In genomic region chr21:7753380-7753877, GRCh38 we compare ENCODE assay signal across 8 cellular contexts.
DNase-seq lines count a peak whose midpoint lies in the region; ATAC-seq, FAIRE-seq and TF ChIP-seq lines count a peak whose summit lies in the region.
"Not testable (repeated sequence)": the region's sequence is repeated elsewhere in the genome, so short reads cannot be mapped to it uniquely, and the experiment has no call there.

No MANE protein-coding gene starts in this region.

- not testable (repeated sequence) for H3K4me2 ChIP-seq in DND-41 (ENCODE audit: insufficient read depth, low read length); GM12878 (ENCODE audit: control insufficient read depth, insufficient read depth)

- POLR2A ChIA-PET in GM12878 (lab: Charles Lee): not testable (repeated sequence)

- not testable (repeated sequence) for H3K4me3 ChIP-seq in DND-41 (ENCODE audit: low read depth in 1 of 2, low read length in 2 of 2); GM12878

- not testable (repeated sequence) for DNase-seq in DND-41; GM12878 (ENCODE audit: low read depth, low spot score)
- peak; percentile 31 for DNase-seq in activated CD4-positive, alpha-beta T cell treated with anti-CD3 and anti-CD28 coated beads for 48 hours
- DNase-seq in stimulated activated CD4-positive, alpha-beta T cell treated with anti-CD3 and anti-CD28 coated beads, Interleukin-2, amount 100 ng/mL, for 24 hours: peak; percentile 16 to 18

- H3K79me2 ChIP-seq in DND-41 (ENCODE audit: insufficient read depth, low read length); GM12878 (ENCODE audit: control insufficient read depth, insufficient read depth, low read length): not testable (repeated sequence)

- intact Hi-C loops in GM12878 (cut with micrococcal nuclease; ENCODE audit: unreplicated experiment): not testable (repeated sequence)

- ATAC-seq in DND-41 (ENCODE audit: insufficient read depth, low read depth): 0 out of 3 replicates have a peak, but pooled peaks have one; percentile 39
- peak; percentile 89 for ATAC-seq in GM19328 (IDR thresholded peaks at IDR 0.05; ENCODE audit: unreplicated experiment)
- ATAC-seq in GM21619 (IDR thresholded peaks at IDR 0.05; ENCODE audit: unreplicated experiment): peak; percentile 89
- peak; percentile 88 for ATAC-seq in HG02938 (IDR thresholded peaks at IDR 0.05; ENCODE audit: unreplicated experiment)
- peak; percentile 95 for ATAC-seq in HG03432 (IDR thresholded peaks at IDR 0.05; ENCODE audit: unreplicated experiment)
- ATAC-seq in GM12878: peak; percentile 98

- not testable (repeated sequence) for H3K4me1 ChIP-seq in DND-41 (ENCODE audit: insufficient read depth, low read length); GM12878 (ENCODE audit: control insufficient read depth, insufficient read depth, low read length)

- not testable (repeated sequence) for H3K27me3 ChIP-seq in DND-41 (ENCODE audit: insufficient read depth, low read length, poor library complexity); GM12878 (replicated peaks in 1 of 2; ENCODE audit: control insufficient read depth in 2 of 2, insufficient read depth in 2 of 2, low read length in 1 of 2)

- not testable (repeated sequence) for H3K27ac ChIP-seq in DND-41 (ENCODE audit: low read length); GM12878 (ENCODE audit: control insufficient read depth, insufficient read depth)

- BruUV-seq in GM12878 (replicated peaks; lab: Mats Ljungman, UMichigan): not testable (repeated sequence)

- not testable (repeated sequence) for TF ChIP-seq POLR2A in GM12878 (IDR thresholded peaks at IDR 0.05; ENCODE audit: low read depth, low read length)

- in situ Hi-C loops in GM12878 (cut with MboI): not testable (repeated sequence)

- H3K36me3 ChIP-seq in DND-41 (ENCODE audit: insufficient read depth, low read length); GM12878 (ENCODE audit: control insufficient read depth in 2 of 2, insufficient read depth in 2 of 2, low read length in 1 of 2): not testable (repeated sequence)

- not testable (repeated sequence) for H3K9ac ChIP-seq in DND-41 (ENCODE audit: low read depth, low read length); GM12878 (ENCODE audit: control insufficient read depth, insufficient read depth, low read length)

- RAD21 ChIA-PET in GM12878 (lab: Charles Lee; ENCODE audit: unreplicated experiment): not testable (repeated sequence)

- CTCF ChIA-PET in GM12878 (lab: Yijun Ruan, JAX): not testable (repeated sequence)

- not testable (repeated sequence) for TF ChIP-seq EP300 in GM12878 (IDR thresholded peaks at IDR 0.05; ENCODE audit: borderline replicate concordance in 1 of 2, control insufficient read depth in 1 of 2, low read depth in 2 of 2, low read length in 2 of 2)

- not testable (repeated sequence) for H4K20me1 ChIP-seq in DND-41 (ENCODE audit: insufficient read depth, low read length); GM12878 (ENCODE audit: control insufficient read depth, insufficient read depth)

- H2AFZ ChIP-seq in DND-41 (ENCODE audit: low read depth, low read length); GM12878 (ENCODE audit: control insufficient read depth, low read depth, low read length): not testable (repeated sequence)

- SMC1A ChIA-PET in GM12878 (lab: Charles Lee; ENCODE audit: uncharacterized antibody, unreplicated experiment): not testable (repeated sequence)

- not testable (repeated sequence) for FAIRE-seq in GM12878 (lab: Jason Lieb, UNC)

- not testable (repeated sequence) for TF ChIP-seq RAD21 in GM12878 (IDR thresholded peaks at IDR 0.05; ENCODE audit: insufficient read depth, low read depth, low read length)

- WGBS in GM12878 (ENCODE audit: insufficient coverage, insufficient replicate concordance, low lambda C conversion rate, missing lambda C conversion rate): 0% methylated on average over 3 of the region's 11 CpGs

- not testable (repeated sequence) for H3K9me3 ChIP-seq in DND-41 (ENCODE audit: insufficient read depth, low read length, severe bottlenecking); GM12878 (replicated peaks; ENCODE audit: control insufficient read depth, insufficient read depth, low read length)

- TF ChIP-seq CTCF in DND-41 (IDR thresholded peaks at IDR 0.05; ENCODE audit: borderline replicate concordance, extremely low read depth, low read length, poor library complexity, severe bottlenecking); GM12878 (IDR thresholded peaks at IDR 0.05 in 2 of 3, conservative IDR thresholded peaks at IDR 0.05 in 1 of 3; ENCODE audit: control insufficient read depth in 2 of 3, extremely low read depth in 1 of 3, insufficient read depth in 1 of 3, low read depth in 3 of 3, low read length in 3 of 3): not testable (repeated sequence)

Comparison
In these comparisons a context has a peak if more than half of its experiments do, and no peak if none do; other contexts are left out.
1. ATAC-seq: peak in every context shown above with its lines; median percentile 98 in GM12878; 95 in HG03432; 89 in GM19328; 89 in GM21619; 88 in HG02938; 39 in DND-41.